26 cellular contexts compared by ENCODE assay signal in genomic region chr18:8241731-8242130, GRCh38.
"Had no signal": no experiment of that assay in that cellular context is flagged by ENCODE, and none has a peak within 500 bp of the region (broad histone marks: within the 10 kb centered on the region; RNA-seq: fewer than 3 reads in every experiment).

No MANE protein-coding gene starts in this region.

- FAIRE-seq: endometrium, keratinocyte, pancreas had no signal

- H3K36me3 ChIP-seq: esophagus squamous epithelium, gastrocnemius medialis, neutrophil, pancreas, right lobe of liver, suprapubic skin, transverse colon, upper lobe of right lung, uterus had no signal

- ATAC-seq: effector memory CD8-positive, alpha-beta T cell; gastrocnemius medialis; left lobe of liver; natural killer cell; pancreas; right lobe of liver; stimulated activated naive CD8-positive, alpha-beta T cell treated with anti-CD3 and anti-CD28 coated beads, Interleukin-15, amount 100 ng/mL, for 72 hours; upper lobe of right lung had no signal

- H3K4me3 ChIP-seq: coronary artery, esophagus squamous epithelium, gastrocnemius medialis, lung, pancreas, right lobe of liver, smooth muscle cell, suprapubic skin, transverse colon, upper lobe of right lung, uterus had no signal

- DNase-seq: effector memory CD8-positive, alpha-beta T cell; erythroblast; esophagus squamous epithelium; gastrocnemius medialis; head of caudate nucleus; natural killer cell; pancreas; retina; right lobe of liver; stimulated activated CD4-positive, alpha-beta T cell treated with anti-CD3 and anti-CD28 coated beads, Interleukin-12 subunit alpha, Interleukin-12 subunit beta, amount 100 ng/mL, for 4 hours; stimulated activated CD4-positive, alpha-beta T cell treated with anti-CD3 and anti-CD28 coated beads, Interleukin-1b, Interleukin-23, amount 100 ng/mL, for 48 hours; stimulated activated CD4-positive, alpha-beta T cell treated with anti-CD3 and anti-CD28 coated beads, Interleukin-4, amount 100 ng/mL, for 1 hour; stimulated activated CD8-positive, alpha-beta memory T cell treated with anti-CD3 and anti-CD28 coated beads, Interleukin-4, amount 100 ng/mL, for 48 hours; stimulated activated naive CD4-positive, alpha-beta T cell; stimulated activated naive CD8-positive, alpha-beta T cell treated with anti-CD3 and anti-CD28 coated beads, Interleukin-15, amount 100 ng/mL, for 72 hours; transverse colon; upper lobe of right lung; uterus had no signal

- H3K9me3 ChIP-seq: esophagus squamous epithelium, gastrocnemius medialis, neutrophil, pancreas, right lobe of liver, suprapubic skin, transverse colon, upper lobe of right lung, uterus had no signal

- H3K27ac ChIP-seq: coronary artery, esophagus squamous epithelium, gastrocnemius medialis, neutrophil, pancreas, right lobe of liver, suprapubic skin, transverse colon, upper lobe of right lung, uterus had no signal
